ENCODE assay signal across 1 cellular context in the genomic region with DNA sequence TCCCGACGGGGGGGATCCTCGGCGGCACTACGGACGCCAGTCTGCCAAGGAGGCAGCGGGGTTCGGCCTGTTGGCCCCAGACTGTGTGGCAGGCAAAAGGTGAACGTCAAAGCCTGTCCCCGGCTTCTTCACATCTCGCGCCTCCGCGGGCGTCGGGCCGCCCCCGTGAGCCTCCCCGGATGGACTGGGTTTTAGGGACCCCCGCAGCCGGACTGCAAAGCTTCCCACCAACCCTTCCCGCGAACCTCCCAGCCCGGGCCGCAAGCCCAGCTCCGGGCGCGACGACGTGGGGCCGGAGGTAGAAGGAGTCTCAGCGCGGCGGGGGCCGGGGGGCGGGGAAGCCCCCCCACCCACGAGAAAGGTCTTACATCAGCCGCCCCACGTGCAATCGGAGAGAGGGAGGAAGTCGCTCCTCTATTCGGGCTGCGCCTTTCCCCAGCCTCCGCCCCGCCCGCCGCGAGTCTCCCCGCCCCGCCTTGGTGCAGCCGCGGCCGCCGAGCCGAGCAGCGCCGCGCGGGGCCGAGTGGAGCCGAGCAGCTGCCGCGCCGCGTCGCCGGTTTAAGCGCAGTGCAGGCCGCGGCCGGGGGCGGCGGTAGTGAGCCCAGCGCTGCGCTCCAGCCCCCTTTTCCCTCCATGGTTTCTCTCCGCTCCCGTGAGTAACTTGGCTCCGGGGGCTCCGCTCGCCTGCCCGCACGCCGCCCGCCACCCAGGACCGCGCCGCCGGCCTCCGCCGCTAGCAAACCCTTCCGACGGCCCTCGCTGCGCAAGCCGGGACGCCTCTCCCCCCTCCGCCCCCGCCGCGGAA.
TF ChIP-seq lines count a peak whose summit lies in the region.

A gene (plus strand): TSS at position 623 of the 805 bp plus-strand sequence. CDS start 215 bp downstream, outside the sequence.

TF ChIP-seq in K562, 482 proteins besides CTCF, POLR2A, EP300 and RAD21 (continued from another document and continues in another):
- TF ChIP-seq, protein P1, sequence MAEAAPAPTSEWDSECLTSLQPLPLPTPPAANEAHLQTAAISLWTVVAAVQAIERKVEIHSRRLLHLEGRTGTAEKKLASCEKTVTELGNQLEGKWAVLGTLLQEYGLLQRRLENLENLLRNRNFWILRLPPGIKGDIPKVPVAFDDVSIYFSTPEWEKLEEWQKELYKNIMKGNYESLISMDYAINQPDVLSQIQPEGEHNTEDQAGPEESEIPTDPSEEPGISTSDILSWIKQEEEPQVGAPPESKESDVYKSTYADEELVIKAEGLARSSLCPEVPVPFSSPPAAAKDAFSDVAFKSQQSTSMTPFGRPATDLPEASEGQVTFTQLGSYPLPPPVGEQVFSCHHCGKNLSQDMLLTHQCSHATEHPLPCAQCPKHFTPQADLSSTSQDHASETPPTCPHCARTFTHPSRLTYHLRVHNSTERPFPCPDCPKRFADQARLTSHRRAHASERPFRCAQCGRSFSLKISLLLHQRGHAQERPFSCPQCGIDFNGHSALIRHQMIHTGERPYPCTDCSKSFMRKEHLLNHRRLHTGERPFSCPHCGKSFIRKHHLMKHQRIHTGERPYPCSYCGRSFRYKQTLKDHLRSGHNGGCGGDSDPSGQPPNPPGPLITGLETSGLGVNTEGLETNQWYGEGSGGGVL (CRISPR knock-in tag; IDR thresholded peaks at IDR 0.05): no peak
- no peak for TF ChIP-seq ZNF146 (CRISPR knock-in tag; IDR thresholded peaks at IDR 0.05; ENCODE audit: unreplicated experiment)
- TF ChIP-seq, protein P2, sequence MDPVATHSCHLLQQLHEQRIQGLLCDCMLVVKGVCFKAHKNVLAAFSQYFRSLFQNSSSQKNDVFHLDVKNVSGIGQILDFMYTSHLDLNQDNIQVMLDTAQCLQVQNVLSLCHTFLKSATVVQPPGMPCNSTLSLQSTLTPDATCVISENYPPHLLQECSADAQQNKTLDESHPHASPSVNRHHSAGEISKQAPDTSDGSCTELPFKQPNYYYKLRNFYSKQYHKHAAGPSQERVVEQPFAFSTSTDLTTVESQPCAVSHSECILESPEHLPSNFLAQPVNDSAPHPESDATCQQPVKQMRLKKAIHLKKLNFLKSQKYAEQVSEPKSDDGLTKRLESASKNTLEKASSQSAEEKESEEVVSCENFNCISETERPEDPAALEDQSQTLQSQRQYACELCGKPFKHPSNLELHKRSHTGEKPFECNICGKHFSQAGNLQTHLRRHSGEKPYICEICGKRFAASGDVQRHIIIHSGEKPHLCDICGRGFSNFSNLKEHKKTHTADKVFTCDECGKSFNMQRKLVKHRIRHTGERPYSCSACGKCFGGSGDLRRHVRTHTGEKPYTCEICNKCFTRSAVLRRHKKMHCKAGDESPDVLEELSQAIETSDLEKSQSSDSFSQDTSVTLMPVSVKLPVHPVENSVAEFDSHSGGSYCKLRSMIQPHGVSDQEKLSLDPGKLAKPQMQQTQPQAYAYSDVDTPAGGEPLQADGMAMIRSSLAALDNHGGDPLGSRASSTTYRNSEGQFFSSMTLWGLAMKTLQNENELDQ (CRISPR knock-in tag; IDR thresholded peaks at IDR 0.05; ENCODE audit: borderline replicate concordance): 0 out of 2 replicates have a peak, but pooled peaks have one; percentile 59
- TF ChIP-seq CBX3 (IDR thresholded peaks at IDR 0.05; ENCODE audit: borderline replicate concordance in 1 of 2, low read length in 2 of 2): peak in 1 of 2 experiments; percentile 70; a peak in 1 of 3 replicates
- no peak for TF ChIP-seq ZNF133 (CRISPR knock-in tag; IDR thresholded peaks at IDR 0.05)
- TF ChIP-seq, protein P3, sequence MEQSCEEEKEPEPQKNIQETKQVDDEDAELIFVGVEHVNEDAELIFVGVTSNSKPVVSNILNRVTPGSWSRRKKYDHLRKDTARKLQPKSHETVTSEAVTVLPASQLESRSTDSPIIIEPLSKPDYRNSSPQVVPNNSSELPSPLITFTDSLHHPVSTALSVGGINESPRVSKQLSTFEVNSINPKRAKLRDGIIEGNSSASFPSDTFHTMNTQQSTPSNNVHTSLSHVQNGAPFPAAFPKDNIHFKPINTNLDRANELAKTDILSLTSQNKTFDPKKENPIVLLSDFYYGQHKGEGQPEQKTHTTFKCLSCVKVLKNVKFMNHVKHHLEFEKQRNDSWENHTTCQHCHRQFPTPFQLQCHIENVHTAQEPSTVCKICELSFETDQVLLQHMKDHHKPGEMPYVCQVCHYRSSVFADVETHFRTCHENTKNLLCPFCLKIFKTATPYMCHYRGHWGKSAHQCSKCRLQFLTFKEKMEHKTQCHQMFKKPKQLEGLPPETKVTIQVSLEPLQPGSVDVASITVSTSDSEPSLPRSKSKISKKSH (CRISPR knock-in tag; IDR thresholded peaks at IDR 0.05): no peak
- TF ChIP-seq U2AF2 (optimal IDR thresholded peaks at IDR 0.05; ENCODE audit: low read depth, low read length): no peak
- no peak; the same call in 1 of the 2 replicates for TF ChIP-seq SIN3B (IDR thresholded peaks at IDR 0.05; ENCODE audit: low read depth)
- TF ChIP-seq DIDO1 (tag; IDR thresholded peaks at IDR 0.05; ENCODE audit: low read depth): no peak
- peak; percentile 41; the same call in 1 of the 2 replicates for TF ChIP-seq NFIC (IDR thresholded peaks at IDR 0.05)
- no peak for TF ChIP-seq ZNF175 (CRISPR knock-in tag; IDR thresholded peaks at IDR 0.05; ENCODE audit: low read depth)
- TF ChIP-seq, protein P4, sequence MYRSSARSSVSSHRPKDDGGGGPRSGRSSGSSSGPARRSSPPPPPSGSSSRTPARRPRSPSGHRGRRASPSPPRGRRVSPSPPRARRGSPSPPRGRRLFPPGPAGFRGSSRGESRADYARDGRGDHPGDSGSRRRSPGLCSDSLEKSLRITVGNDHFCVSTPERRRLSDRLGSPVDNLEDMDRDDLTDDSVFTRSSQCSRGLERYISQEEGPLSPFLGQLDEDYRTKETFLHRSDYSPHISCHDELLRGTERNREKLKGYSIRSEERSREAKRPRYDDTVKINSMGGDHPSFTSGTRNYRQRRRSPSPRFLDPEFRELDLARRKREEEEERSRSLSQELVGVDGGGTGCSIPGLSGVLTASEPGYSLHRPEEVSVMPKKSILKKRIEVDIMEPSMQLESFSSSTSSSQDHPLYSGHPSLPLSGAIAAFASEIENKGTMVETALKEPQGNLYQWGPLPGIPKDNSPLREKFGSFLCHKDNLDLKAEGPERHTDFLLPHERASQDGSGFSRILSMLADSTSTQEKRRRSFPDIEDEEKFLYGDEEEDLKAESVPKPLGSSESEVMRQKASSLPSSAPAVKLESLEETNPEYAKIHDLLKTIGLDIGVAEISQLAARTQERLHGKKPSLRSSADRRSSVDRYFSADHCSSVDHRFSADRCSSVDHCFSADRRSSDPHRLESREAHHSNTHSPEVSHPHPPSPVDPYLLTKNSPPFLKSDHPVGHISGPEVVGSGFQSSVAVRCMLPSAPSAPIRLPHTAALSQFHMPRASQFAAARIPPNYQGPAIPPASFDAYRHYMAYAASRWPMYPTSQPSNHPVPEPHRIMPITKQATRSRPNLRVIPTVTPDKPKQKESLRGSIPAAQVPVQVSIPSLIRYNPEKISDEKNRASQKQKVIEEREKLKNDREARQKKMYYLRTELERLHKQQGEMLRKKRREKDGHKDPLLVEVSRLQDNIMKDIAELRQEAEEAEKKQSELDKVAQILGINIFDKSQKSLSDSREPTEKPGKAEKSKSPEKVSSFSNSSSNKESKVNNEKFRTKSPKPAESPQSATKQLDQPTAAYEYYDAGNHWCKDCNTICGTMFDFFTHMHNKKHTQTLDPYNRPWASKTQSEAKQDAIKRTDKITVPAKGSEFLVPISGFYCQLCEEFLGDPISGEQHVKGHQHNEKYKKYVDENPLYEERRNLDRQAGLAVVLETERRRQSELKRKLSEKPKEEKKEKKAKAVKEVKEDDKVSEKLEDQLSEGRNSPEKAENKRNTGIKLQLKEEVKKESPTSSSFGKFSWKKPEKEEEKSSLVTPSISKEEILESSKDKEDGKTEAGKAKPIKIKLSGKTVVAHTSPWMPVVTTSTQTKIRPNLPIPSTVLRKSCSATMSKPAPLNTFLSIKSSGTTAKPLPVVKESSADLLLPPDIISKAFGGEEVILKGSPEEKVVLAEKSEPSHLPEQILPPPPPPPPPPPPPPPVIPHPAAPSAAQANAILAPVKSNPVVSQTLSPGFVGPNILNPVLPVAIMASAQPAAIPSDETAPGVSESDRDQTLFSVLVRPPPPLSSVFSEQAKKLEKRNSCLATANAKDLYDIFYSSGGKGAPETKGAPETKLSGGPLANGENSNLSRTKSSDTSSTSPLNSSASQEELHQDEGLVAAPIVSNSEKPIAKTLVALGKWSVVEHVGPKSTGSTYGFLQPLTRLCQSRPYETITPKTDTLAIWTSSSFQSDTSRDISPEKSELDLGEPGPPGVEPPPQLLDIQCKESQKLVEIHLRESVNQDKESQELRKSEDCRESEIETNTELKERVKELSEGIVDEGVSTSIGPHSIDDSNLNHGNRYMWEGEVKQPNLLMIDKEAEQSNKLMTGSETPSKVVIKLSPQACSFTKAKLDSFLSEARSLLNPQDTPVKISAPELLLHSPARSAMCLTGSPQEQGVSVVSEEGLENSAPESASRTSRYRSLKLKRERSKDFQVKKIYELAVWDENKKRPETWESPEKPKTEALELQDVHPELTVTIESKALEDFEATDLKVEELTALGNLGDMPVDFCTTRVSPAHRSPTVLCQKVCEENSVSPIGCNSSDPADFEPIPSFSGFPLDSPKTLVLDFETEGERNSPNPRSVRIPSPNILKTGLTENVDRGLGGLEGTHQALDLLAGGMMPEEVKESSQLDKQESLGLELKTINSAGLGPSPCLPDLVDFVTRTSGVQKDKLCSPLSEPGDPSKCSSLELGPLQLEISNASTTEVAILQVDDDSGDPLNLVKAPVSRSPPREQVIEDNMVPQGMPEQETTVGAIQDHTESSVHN (IDR thresholded peaks at IDR 0.05; ENCODE audit: borderline replicate concordance in 1 of 2, low read depth in 1 of 2): no peak
- TF ChIP-seq ESRRA (IDR thresholded peaks at IDR 0.05; ENCODE audit: borderline replicate concordance, low read depth): peak; percentile 10; the same call in 1 of the 2 replicates
- no peak for TF ChIP-seq NFE2 (IDR thresholded peaks at IDR 0.05; ENCODE audit: low read depth)
- TF ChIP-seq RBM25 (IDR thresholded peaks at IDR 0.05; ENCODE audit: low read depth, low read length, severe bottlenecking): no peak
- TF ChIP-seq ZFX (CRISPR knock-in tag; IDR thresholded peaks at IDR 0.05): peak; percentile 86
- no peak for TF ChIP-seq ZNF766 (CRISPR knock-in tag; conservative IDR thresholded peaks at IDR 0.05)
- peak; percentile 61 for TF ChIP-seq CBX1 (IDR thresholded peaks at IDR 0.05; ENCODE audit: low read depth)
- peak; percentile 80; the same call in 1 of the 2 replicates for TF ChIP-seq KLF6 (CRISPR knock-in tag; IDR thresholded peaks at IDR 0.05; ENCODE audit: borderline replicate concordance)
- no peak for TF ChIP-seq BCOR (IDR thresholded peaks at IDR 0.05)
- peak; percentile 55; the same call in 1 of the 2 replicates for TF ChIP-seq MEF2D (tag; conservative IDR thresholded peaks at IDR 0.05; ENCODE audit: low read depth)
- peak; percentile 60 to 68; a peak in 2 of 4 replicates for TF ChIP-seq SIN3A (IDR thresholded peaks at IDR 0.05; ENCODE audit: borderline replicate concordance in 2 of 2, control insufficient read depth in 1 of 2, low read depth in 2 of 2, low read length in 2 of 2)
- 0 out of 2 replicates have a peak, but pooled peaks have one; percentile 18 for TF ChIP-seq ELF2 (CRISPR knock-in tag; IDR thresholded peaks at IDR 0.05)
- no peak for TF ChIP-seq CBX8 (IDR thresholded peaks at IDR 0.05; ENCODE audit: borderline replicate concordance, extremely low read depth, low read depth, low read length, poor library complexity, severe bottlenecking)
- TF ChIP-seq CCNT2 (IDR thresholded peaks at IDR 0.05; ENCODE audit: borderline replicate concordance, extremely low read depth, insufficient read length, low read depth, low read length): peak; percentile 86
- TF ChIP-seq ARID1B (IDR thresholded peaks at IDR 0.05): peak; percentile 58
- no peak; the same call in 1 of the 2 replicates for TF ChIP-seq SMC3 (conservative IDR thresholded peaks at IDR 0.05; ENCODE audit: insufficient read depth, low read depth, low read length)
- TF ChIP-seq TARDBP (IDR thresholded peaks at IDR 0.05): no peak; the same call in 1 of the 2 replicates
- TF ChIP-seq, protein P5, sequence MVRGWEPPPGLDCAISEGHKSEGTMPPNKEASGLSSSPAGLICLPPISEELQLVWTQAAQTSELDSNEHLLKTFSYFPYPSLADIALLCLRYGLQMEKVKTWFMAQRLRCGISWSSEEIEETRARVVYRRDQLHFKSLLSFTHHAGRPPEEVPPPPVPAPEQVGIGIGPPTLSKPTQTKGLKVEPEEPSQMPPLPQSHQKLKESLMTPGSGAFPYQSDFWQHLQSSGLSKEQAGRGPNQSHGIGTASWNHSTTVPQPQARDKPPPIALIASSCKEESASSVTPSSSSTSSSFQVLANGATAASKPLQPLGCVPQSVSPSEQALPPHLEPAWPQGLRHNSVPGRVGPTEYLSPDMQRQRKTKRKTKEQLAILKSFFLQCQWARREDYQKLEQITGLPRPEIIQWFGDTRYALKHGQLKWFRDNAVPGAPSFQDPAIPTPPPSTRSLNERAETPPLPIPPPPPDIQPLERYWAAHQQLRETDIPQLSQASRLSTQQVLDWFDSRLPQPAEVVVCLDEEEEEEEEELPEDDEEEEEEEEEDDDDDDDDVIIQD (CRISPR knock-in tag; IDR thresholded peaks at IDR 0.05): peak; percentile 72; the same call in 1 of the 2 replicates
- TF ChIP-seq SOX6 (IDR thresholded peaks at IDR 0.05): peak; percentile 22; the same call in 1 of the 2 replicates
- no peak for TF ChIP-seq PHF20 (IDR thresholded peaks at IDR 0.05; ENCODE audit: partially characterized antibody)
- no peak for TF ChIP-seq ZNF232 (CRISPR knock-in tag; IDR thresholded peaks at IDR 0.05)
- TF ChIP-seq TFAM (CRISPR knock-in tag; conservative IDR thresholded peaks at IDR 0.05): no peak
- TF ChIP-seq, protein P6, sequence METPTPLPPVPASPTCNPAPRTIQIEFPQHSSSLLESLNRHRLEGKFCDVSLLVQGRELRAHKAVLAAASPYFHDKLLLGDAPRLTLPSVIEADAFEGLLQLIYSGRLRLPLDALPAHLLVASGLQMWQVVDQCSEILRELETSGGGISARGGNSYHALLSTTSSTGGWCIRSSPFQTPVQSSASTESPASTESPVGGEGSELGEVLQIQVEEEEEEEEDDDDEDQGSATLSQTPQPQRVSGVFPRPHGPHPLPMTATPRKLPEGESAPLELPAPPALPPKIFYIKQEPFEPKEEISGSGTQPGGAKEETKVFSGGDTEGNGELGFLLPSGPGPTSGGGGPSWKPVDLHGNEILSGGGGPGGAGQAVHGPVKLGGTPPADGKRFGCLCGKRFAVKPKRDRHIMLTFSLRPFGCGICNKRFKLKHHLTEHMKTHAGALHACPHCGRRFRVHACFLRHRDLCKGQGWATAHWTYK (CRISPR knock-in tag; IDR thresholded peaks at IDR 0.05): 0 out of 2 replicates have a peak, but pooled peaks have one; percentile 48
- TF ChIP-seq RCOR1 (IDR thresholded peaks at IDR 0.05; ENCODE audit: borderline replicate concordance in 1 of 2, low read depth in 2 of 2, low read length in 2 of 2): peak in 1 of 2 experiments; percentile 63; a peak in 2 of 4 replicates
- TF ChIP-seq, protein P7, sequence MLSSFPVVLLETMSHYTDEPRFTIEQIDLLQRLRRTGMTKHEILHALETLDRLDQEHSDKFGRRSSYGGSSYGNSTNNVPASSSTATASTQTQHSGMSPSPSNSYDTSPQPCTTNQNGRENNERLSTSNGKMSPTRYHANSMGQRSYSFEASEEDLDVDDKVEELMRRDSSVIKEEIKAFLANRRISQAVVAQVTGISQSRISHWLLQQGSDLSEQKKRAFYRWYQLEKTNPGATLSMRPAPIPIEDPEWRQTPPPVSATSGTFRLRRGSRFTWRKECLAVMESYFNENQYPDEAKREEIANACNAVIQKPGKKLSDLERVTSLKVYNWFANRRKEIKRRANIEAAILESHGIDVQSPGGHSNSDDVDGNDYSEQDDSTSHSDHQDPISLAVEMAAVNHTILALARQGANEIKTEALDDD (IDR thresholded peaks at IDR 0.05): no peak
- no peak for TF ChIP-seq RBM34 (IDR thresholded peaks at IDR 0.05; ENCODE audit: borderline replicate concordance, insufficient read depth, low read length)
- TF ChIP-seq CXXC5 (CRISPR knock-in tag; IDR thresholded peaks at IDR 0.05): peak; percentile 85
- TF ChIP-seq POU5F1 (IDR thresholded peaks at IDR 0.05; ENCODE audit: borderline replicate concordance, low read depth, low read length, partially characterized antibody): no peak
- TF ChIP-seq ZNF551 (CRISPR knock-in tag; IDR thresholded peaks at IDR 0.05): no peak
